13 cellular contexts compared by ENCODE assay signal in the genomic region with DNA sequence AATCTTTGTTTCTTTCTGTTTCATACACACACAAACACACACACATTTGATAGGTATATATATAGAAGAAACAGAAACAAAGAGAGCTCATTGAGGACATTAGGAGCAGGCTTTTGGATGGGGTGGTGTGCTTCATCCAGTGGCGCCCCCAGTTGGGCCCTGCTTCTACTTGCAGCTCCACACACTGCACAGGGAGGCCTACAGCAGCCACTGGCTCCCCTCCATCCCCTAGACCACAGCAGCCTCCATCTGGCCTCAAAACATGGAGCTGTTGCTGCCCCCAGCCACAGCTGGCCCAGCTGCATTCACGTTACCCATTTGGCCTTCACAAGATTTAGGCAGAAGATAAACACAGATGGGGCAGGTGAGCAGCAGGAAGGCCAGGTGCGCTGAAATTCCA. TPM values are rescaled to one million over a fixed set of nuclear protein-coding genes. Genes with fewer than 3 reads are reported as not detected.
DNase-seq lines count a peak whose midpoint lies in the region; ATAC-seq, FAIRE-seq and TF ChIP-seq lines count a peak whose summit lies in the region.
"Had no signal": no experiment of that assay in that cellular context is flagged by ENCODE, and none has a peak within 500 bp of the region (broad histone marks: within the 10 kb centered on the region; RNA-seq: fewer than 3 reads in every experiment).

No MANE protein-coding gene starts in this region.

- in situ Hi-C loops in brain microvascular endothelial cell (cut with HindIII; ENCODE audit: low pct_ligation_motif_present, low sequenced_read_pairs), result no loop called here

- H3K4me1 ChIP-seq in Loucy (ENCODE audit: insufficient read depth, low read length, poor library complexity, severe bottlenecking) (no peaks in the 10 kb centered on the region), esophagus squamous epithelium (no peaks in the 10 kb centered on the region), upper lobe of right lung (no peaks in the 10 kb centered on the region), kidney (ENCODE audit: control insufficient read depth in 1 of 2, insufficient read depth in 1 of 2, low read depth in 1 of 2, low read length in 2 of 2) (no peaks in the 10 kb centered on the region)

- H3K36me3 ChIP-seq in Loucy (ENCODE audit: insufficient read depth, low read length) (no peaks in the 10 kb centered on the region), brain microvascular endothelial cell (replicated peaks) (no peaks in the 10 kb centered on the region), esophagus squamous epithelium (no peaks in the 10 kb centered on the region), upper lobe of right lung (no peaks in the 10 kb centered on the region), kidney (ENCODE audit: control insufficient read depth in 1 of 2, insufficient read depth in 2 of 2, low read length in 2 of 2) (no peaks in the 10 kb centered on the region)

- no peaks in the 10 kb centered on the region for H3F3A ChIP-seq in Loucy (ENCODE audit: low read depth)

- H3K9me3 ChIP-seq in Loucy (ENCODE audit: insufficient read depth, low read depth, low read length), result no peaks in the 10 kb centered on the region
- H3K9me3 ChIP-seq in esophagus squamous epithelium, result no peaks in the 10 kb centered on the region
- no peaks in the 10 kb centered on the region for H3K9me3 ChIP-seq in upper lobe of right lung
- H3K9me3 ChIP-seq in kidney (ENCODE audit: control insufficient read depth in 1 of 2, low read length in 2 of 2), result no peaks in the 10 kb centered on the region

- H3K79me2 ChIP-seq in Loucy (ENCODE audit: insufficient read depth, low read length), result no peaks in the 10 kb centered on the region

- H3K27ac ChIP-seq in brain microvascular endothelial cell (no peak overlapping the region), esophagus squamous epithelium (no peak overlapping the region), upper lobe of right lung (no peak overlapping the region), kidney (ENCODE audit: low read depth in 2 of 2, low read length in 2 of 2) (no peak overlapping the region)

- H3K9ac ChIP-seq in Loucy (ENCODE audit: low read depth, low read length, poor library complexity, severe bottlenecking) (no peak overlapping the region), kidney (ENCODE audit: low read length in 2 of 2) (no peak overlapping the region)

- intact Hi-C loops in esophagus squamous epithelium (cut with DNase I), result no loop called here
- intact Hi-C loops in upper lobe of right lung (cut with DNase I), result no loop called here
- intact Hi-C loops in kidney (cut with DNase I), result no loop called here

- TF ChIP-seq POLR2A in esophagus squamous epithelium (IDR thresholded peaks at IDR 0.05), result no peak

- DNase-seq in stimulated activated CD4-positive, alpha-beta T cell treated with anti-CD3 and anti-CD28 coated beads, Interleukin-15, amount 100 ng/mL, for 24 hours, result peak; percentile 20
- DNase-seq in stimulated activated CD4-positive, alpha-beta T cell treated with anti-CD3 and anti-CD28 coated beads, Interleukin-4, amount 100 ng/mL, for 1 hour, result no peak
- DNase-seq in brain microvascular endothelial cell (no peak), esophagus squamous epithelium (lab: John Stamatoyannopoulos, UW) (no peak), upper lobe of right lung (no peak), NCI-H2081 treated with DMSO at 0.1 percent for 48 hours (lab: John Stamatoyannopoulos, UW) (no peak), kidney (no peak)
- DNase-seq: CD8-positive, alpha-beta memory T cell; naive thymus-derived CD4-positive, alpha-beta T cell; NCI-H69; T-helper 1 cell had no signal

- no peak overlapping the region for H3K4me2 ChIP-seq in Loucy (ENCODE audit: low read depth, low read length, poor library complexity, severe bottlenecking)

- no peak overlapping the region for H2AFZ ChIP-seq in Loucy (ENCODE audit: low read length)

- no peaks in the 10 kb centered on the region for H3K9me2 ChIP-seq in Loucy (replicated peaks; ENCODE audit: low read depth, low read length)

- no peaks in the 10 kb centered on the region for H4K20me1 ChIP-seq in Loucy (ENCODE audit: insufficient read depth, low read length, poor library complexity, severe bottlenecking)

- WGBS in esophagus squamous epithelium, 2 donors, result 88 to 92% methylated on average over 2 to 3 of the region's 3 CpGs

- no peak for FAIRE-seq in kidney (lab: Jason Lieb, UNC)
- FAIRE-seq: astrocyte had no signal

- no peak for ATAC-seq in upper lobe of right lung
- ATAC-seq: naive thymus-derived CD4-positive, alpha-beta T cell had no signal

- peak; percentile 62 for TF ChIP-seq CTCF in Loucy (conservative IDR thresholded peaks at IDR 0.05; ENCODE audit: low read length)
- TF ChIP-seq CTCF in brain microvascular endothelial cell (IDR thresholded peaks at IDR 0.05; ENCODE audit: low read depth, low read length, missing control alignments), result peak; percentile 35
- TF ChIP-seq CTCF in esophagus squamous epithelium (IDR thresholded peaks at IDR 0.05), result no peak
- no peak for TF ChIP-seq CTCF in upper lobe of right lung (IDR thresholded peaks at IDR 0.05)
- TF ChIP-seq CTCF in kidney (IDR thresholded peaks at IDR 0.05; ENCODE audit: borderline replicate concordance, extremely low read depth, insufficient read depth), result no peak

- H3K27me3 ChIP-seq in Loucy (ENCODE audit: insufficient read depth, low read length, poor library complexity, severe bottlenecking), result no peaks in the 10 kb centered on the region
- no peaks in the 10 kb centered on the region for H3K27me3 ChIP-seq in brain microvascular endothelial cell (replicated peaks)
- peaks cover 0 to 11% (median 0%) of the 10 kb centered on the region in 4 donors for H3K27me3 ChIP-seq in esophagus squamous epithelium
- H3K27me3 ChIP-seq in upper lobe of right lung, result no peaks in the 10 kb centered on the region

- no peak overlapping the region for H3K4me3 ChIP-seq in Loucy (ENCODE audit: low read length, poor library complexity, severe bottlenecking)
- H3K4me3 ChIP-seq in brain microvascular endothelial cell (ENCODE audit: low read depth, low read length), result no peak overlapping the region
- no peak overlapping the region for H3K4me3 ChIP-seq in esophagus squamous epithelium
- no peak overlapping the region for H3K4me3 ChIP-seq in upper lobe of right lung
- H3K4me3 ChIP-seq in kidney (ENCODE audit: low read length in 2 of 2), result no peak overlapping the region

RNA-seq across cellular contexts. Expression of gene NF1, which starts 33.1 kb away (rescaled TPM):
- total RNA-seq in esophagus squamous epithelium, result 10 to 100 TPM; 15.6 to 48.4 (median 26.9) TPM
- total RNA-seq in upper lobe of right lung, result 61.6 TPM
- 61.3 TPM for total RNA-seq in kidney
- polyA plus RNA-seq in kidney (ENCODE audit: insufficient read depth, low read depth, low replicate concordance), result 7.8 TPM

Comparison
In these comparisons a context has a peak if more than half of its experiments do, and no peak if none do; other contexts are left out.
1. CTCF ChIP-seq: peak in Loucy (single experiment) and brain microvascular endothelial cell (single experiment); none in esophagus squamous epithelium (0 of 6), upper lobe of right lung (single experiment) and kidney (single experiment).